Comparison of ENCODE assay signal across 8 cellular contexts in the genomic region with DNA sequence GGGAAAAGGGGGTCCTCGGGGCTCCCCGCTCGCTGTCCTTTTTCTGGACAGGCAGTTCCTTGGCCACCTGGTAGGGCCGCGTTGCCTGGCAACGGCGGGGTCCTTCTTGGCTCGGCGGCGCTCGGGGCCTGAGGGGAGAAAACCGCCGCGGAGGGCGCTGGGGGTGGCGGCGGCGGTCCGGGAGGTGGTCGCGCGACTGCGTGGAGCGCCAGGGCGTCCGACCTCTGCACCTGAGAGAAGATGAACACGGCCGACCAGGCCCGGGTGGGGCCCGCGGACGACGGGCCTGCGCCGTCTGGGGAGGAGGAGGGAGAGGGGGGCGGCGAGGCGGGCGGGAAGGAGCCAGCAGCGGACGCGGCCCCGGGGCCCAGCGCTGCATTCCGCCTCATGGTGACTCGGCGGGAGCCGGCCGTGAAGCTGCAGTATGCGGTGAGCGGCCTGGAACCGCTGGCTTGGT. TPM values are rescaled to one million over a fixed set of nuclear protein-coding genes. Genes with fewer than 3 reads are reported as not detected.
A peak's percentile ranks its signal among the peaks of the same experiment; 100 is the strongest.
DNase-seq lines count a peak whose midpoint lies in the region; ATAC-seq and TF ChIP-seq lines count a peak whose summit lies in the region.

GTF3C4 (plus strand) TSS at position 106 of the 457 bp plus-strand sequence; CDS start at position 241, 135 bp downstream.

- H3K9ac ChIP-seq in liver (ENCODE audit: low read depth in 1 of 2, low read length in 2 of 2): peak within 1 kb of the TSS; percentile 69 to 85

- H3K27me3 ChIP-seq in liver (ENCODE audit: control insufficient read depth in 4 of 4, insufficient read depth in 4 of 4, low read length in 3 of 4): no peaks in the 10 kb centered on the region

- no peak for TF ChIP-seq RAD21 in liver (IDR thresholded peaks at IDR 0.05)

- no peaks in the 10 kb centered on the region for H3K9me3 ChIP-seq in liver (ENCODE audit: control insufficient read depth in 4 of 4, low read length in 3 of 4)

- DNase-seq in NCI-H2107 (lab: John Stamatoyannopoulos, UW) (peak; percentile 61), NCI-H2107 treated with DMSO at 0.1 percent for 48 hours (lab: John Stamatoyannopoulos, UW; ENCODE audit: unreplicated experiment) (no peak), NCI-H345 treated with DMSO at 0.1 percent for 48 hours (lab: John Stamatoyannopoulos, UW; ENCODE audit: unreplicated experiment) (peak; percentile 57), coronary artery (ENCODE audit: low spot score) (peak; percentile 88)
- DNase-seq in activated CD4-positive, alpha-beta T cell treated with anti-CD3 and anti-CD28 coated beads for 24 hours (ENCODE audit: low read depth in 2 of 2): peak; percentile 66 to 78
- peak; percentile 86 for DNase-seq in stimulated activated CD4-positive, alpha-beta T cell treated with anti-CD3 and anti-CD28 coated beads, Interleukin-4, amount 100 ng/mL, for 24 hours

- H3K4me1 ChIP-seq in liver (ENCODE audit: control insufficient read depth in 4 of 4, insufficient read depth in 4 of 4, low read length in 3 of 4): peaks cover 2 to 27% (median 19%) of the 10 kb centered on the region in 4 donors

- no peak for TF ChIP-seq CTCF in coronary artery (IDR thresholded peaks at IDR 0.05)
- TF ChIP-seq CTCF in liver (IDR thresholded peaks at IDR 0.05; ENCODE audit: low read depth, low read length, missing input control): no peak

- WGBS in liver: under 1% methylated on average over 52 of the region's 52 CpGs

- peak within 1 kb of the TSS; percentile 100 for H3K4me3 ChIP-seq in coronary artery
- peak within 1 kb of the TSS; percentile 86 to 91 (median 88) for H3K4me3 ChIP-seq in liver (ENCODE audit: low read depth in 1 of 3, low read length in 3 of 3)

- peaks cover 0 to 3% (median 0%) of the 10 kb centered on the region in 4 donors for H3K36me3 ChIP-seq in liver (ENCODE audit: control insufficient read depth in 4 of 4, insufficient read depth in 3 of 4, low read depth in 1 of 4, low read length in 3 of 4)

- peak; percentile 51 for ATAC-seq in HG02981 (IDR thresholded peaks at IDR 0.05; ENCODE audit: unreplicated experiment)

- H3K27ac ChIP-seq in coronary artery (peak within 1 kb of the TSS; percentile 91 to 99), liver (ENCODE audit: low read depth in 1 of 2, low read length in 2 of 2) (peak within 1 kb of the TSS; percentile 92 to 96)

TF ChIP-seq in liver, 16 proteins besides CTCF, POLR2A, EP300 and RAD21:
- TF ChIP-seq NR2F2 (IDR thresholded peaks at IDR 0.05): no peak
- TF ChIP-seq YY1 (IDR thresholded peaks at IDR 0.05): peak; percentile 34
- TF ChIP-seq HNF4G (IDR thresholded peaks at IDR 0.05): no peak
- TF ChIP-seq, protein P1, sequence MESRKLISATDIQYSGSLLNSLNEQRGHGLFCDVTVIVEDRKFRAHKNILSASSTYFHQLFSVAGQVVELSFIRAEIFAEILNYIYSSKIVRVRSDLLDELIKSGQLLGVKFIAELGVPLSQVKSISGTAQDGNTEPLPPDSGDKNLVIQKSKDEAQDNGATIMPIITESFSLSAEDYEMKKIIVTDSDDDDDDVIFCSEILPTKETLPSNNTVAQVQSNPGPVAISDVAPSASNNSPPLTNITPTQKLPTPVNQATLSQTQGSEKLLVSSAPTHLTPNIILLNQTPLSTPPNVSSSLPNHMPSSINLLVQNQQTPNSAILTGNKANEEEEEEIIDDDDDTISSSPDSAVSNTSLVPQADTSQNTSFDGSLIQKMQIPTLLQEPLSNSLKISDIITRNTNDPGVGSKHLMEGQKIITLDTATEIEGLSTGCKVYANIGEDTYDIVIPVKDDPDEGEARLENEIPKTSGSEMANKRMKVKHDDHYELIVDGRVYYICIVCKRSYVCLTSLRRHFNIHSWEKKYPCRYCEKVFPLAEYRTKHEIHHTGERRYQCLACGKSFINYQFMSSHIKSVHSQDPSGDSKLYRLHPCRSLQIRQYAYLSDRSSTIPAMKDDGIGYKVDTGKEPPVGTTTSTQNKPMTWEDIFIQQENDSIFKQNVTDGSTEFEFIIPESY (IDR thresholded peaks at IDR 0.05): no peak

RNA-seq across cellular contexts. Expression of gene GTF3C4, which starts in this region (rescaled TPM):
- 1 to 10 TPM; 7.0 to 7.2 TPM for total RNA-seq in liver
- 1 to 10 TPM; 1.4 to 3.0 TPM for polyA plus RNA-seq in liver
